8 cellular contexts compared by ENCODE assay signal in genomic region chr9:33988219-33988890, GRCh38.
DNase-seq lines count a peak whose midpoint lies in the region; ATAC-seq and TF ChIP-seq lines count a peak whose summit lies in the region.

No MANE protein-coding gene starts in this region.

- ATAC-seq in GM18505 (IDR thresholded peaks at IDR 0.05; ENCODE audit: unreplicated experiment) (peak; percentile 96), GM21526 (IDR thresholded peaks at IDR 0.05; ENCODE audit: low FRiP score, unreplicated experiment) (peak; percentile 97), HG03520 (IDR thresholded peaks at IDR 0.05; ENCODE audit: unreplicated experiment) (peak; percentile 100), gastroesophageal sphincter (no peak)

- TF ChIP-seq EP300 in gastroesophageal sphincter (IDR thresholded peaks at IDR 0.05): no peak

- peak; percentile 22 for DNase-seq in iris pigment epithelial cell (ENCODE audit: low read depth)
- no peak for DNase-seq in NCI-H524 (lab: John Stamatoyannopoulos, UW)
- DNase-seq in SHP77 (lab: John Stamatoyannopoulos, UW): no peak
- no peak for DNase-seq in immature natural killer cell

- H3K27me3 Mint-ChIP-seq in immature natural killer cell (ENCODE audit: low read depth in 3 of 3): no peaks in the 10 kb centered on the region

- no peak overlapping the region for H3K4me3 Mint-ChIP-seq in immature natural killer cell

- no peak overlapping the region for H3K27ac Mint-ChIP-seq in immature natural killer cell

- no peak overlapping the region for H3K27ac ChIP-seq in gastroesophageal sphincter

- H3K4me3 ChIP-seq in gastroesophageal sphincter: no peak overlapping the region

- H3K9me3 Mint-ChIP-seq in immature natural killer cell: no peaks in the 10 kb centered on the region

- no peaks in the 10 kb centered on the region for H3K27me3 ChIP-seq in gastroesophageal sphincter

- no peak for TF ChIP-seq CTCF in gastroesophageal sphincter (IDR thresholded peaks at IDR 0.05)

- H3K36me3 ChIP-seq in gastroesophageal sphincter: peaks cover 0 to 55% of the 10 kb centered on the region in 2 donors

- 46 to 82% methylated on average over 5 of the region's 5 CpGs for WGBS in gastroesophageal sphincter (ENCODE audit: low coverage in 1 of 2), 2 donors

- no peaks in the 10 kb centered on the region for H3K9me3 ChIP-seq in gastroesophageal sphincter

- no peak for TF ChIP-seq POLR2A in GM18505 (IDR thresholded peaks at IDR 0.05; ENCODE audit: borderline replicate concordance, extremely low read depth, insufficient read depth, insufficient read length)
- TF ChIP-seq POLR2A in gastroesophageal sphincter (IDR thresholded peaks at IDR 0.05): no peak

- H3K4me1 ChIP-seq in gastroesophageal sphincter: peaks cover 0 to 26% (median 0%) of the 10 kb centered on the region in 3 donors

- no peaks in the 10 kb centered on the region for H3K4me1 Mint-ChIP-seq in immature natural killer cell

- H3K36me3 Mint-ChIP-seq in immature natural killer cell: peaks cover 19 to 22% (median 22%) of the 10 kb centered on the region in 3 donors
